ENCODE assay signal across 30 cellular contexts in genomic region chr3:189406148-189406547, GRCh38.
"Had no signal": no experiment of that assay in that cellular context is flagged by ENCODE, and none has a peak within 500 bp of the region (broad histone marks: within the 10 kb centered on the region; RNA-seq: fewer than 3 reads in every experiment).

No MANE protein-coding gene starts in this region.

- H3K4me1 ChIP-seq: adrenal gland, body of pancreas, breast epithelium, Peyer's patch, SJCRH30 had no signal

- DNase-seq: activated CD4-positive, alpha-beta memory T cell treated with anti-CD3 and anti-CD28 coated beads for 36 hours; activated CD4-positive, alpha-beta T cell treated with anti-CD3 and anti-CD28 coated beads for 36 hours; activated CD4-positive, alpha-beta T cell treated with anti-CD3 and anti-CD28 coated beads, Interleukin-2, amount 10 ng/mL, durations not matched to agents 7 days and 5 days; activated CD8-positive, alpha-beta memory T cell treated with anti-CD3 and anti-CD28 coated beads, Interleukin-2, amount 50 U/mL, for 4 hours; activated gamma-delta T cell treated with Interleukin-2 at 50 U/mL for 16 hours; activated naive CD4-positive, alpha-beta T cell treated with anti-CD3 and anti-CD28 coated beads for 36 hours; activated T-cell treated with anti-CD3 and anti-CD28 coated beads for 4 hours; activated T-cell treated with anti-CD3 and anti-CD28 coated beads, Interleukin-2, amount 50 U/mL, for 4 hours; adrenal gland; body of pancreas; caudate nucleus; Karpas-422; KBM-7; NCI-H1105; NCI-H1417 treated with DMSO at 0.1 percent for 48 hours; NCI-H187 treated with DMSO at 0.1 percent for 48 hours; NCI-H2081; NCI-H2171 treated with DMSO at 0.1 percent for 48 hours; NCI-H2227 treated with DMSO at 0.1 percent for 48 hours; NCI-H446 treated with DMSO at 0.1 percent for 48 hours; PC-3; Peyer's patch; SHP77; SJCRH30 had no signal

- H3K27me3 ChIP-seq: adrenal gland, body of pancreas, breast epithelium, Peyer's patch, SJCRH30 had no signal

- H3K27ac ChIP-seq: adrenal gland, body of pancreas, breast epithelium, Peyer's patch, RWPE1, SJCRH30, SK-N-MC had no signal

- H3K9me3 ChIP-seq: body of pancreas, breast epithelium, Peyer's patch, SJCRH30 had no signal

- H3K36me3 ChIP-seq: adrenal gland, breast epithelium, Peyer's patch, SJCRH30 had no signal

- ATAC-seq: activated CD4-positive, alpha-beta T cell treated with anti-CD3 and anti-CD28 coated beads for 36 hours; activated CD4-positive, CD25-positive, alpha-beta regulatory T cell treated with anti-CD3 and anti-CD28 coated beads, Interleukin-2, amount 50 U/mL, for 24 hours; activated naive CD4-positive, alpha-beta T cell treated with anti-CD3 and anti-CD28 coated beads, Interleukin-2, amount 50 U/mL, for 72 hours; activated T-cell treated with anti-CD3 and anti-CD28 coated beads, Interleukin-2, amount 50 U/mL, for 4 hours; body of pancreas; PC-3; WTC11 had no signal

- H3K4me3 ChIP-seq: adrenal gland, body of pancreas, breast epithelium, Peyer's patch, SJCRH30, SK-N-MC had no signal
